ENCODE assay signal across 27 cellular contexts in the genomic region with DNA sequence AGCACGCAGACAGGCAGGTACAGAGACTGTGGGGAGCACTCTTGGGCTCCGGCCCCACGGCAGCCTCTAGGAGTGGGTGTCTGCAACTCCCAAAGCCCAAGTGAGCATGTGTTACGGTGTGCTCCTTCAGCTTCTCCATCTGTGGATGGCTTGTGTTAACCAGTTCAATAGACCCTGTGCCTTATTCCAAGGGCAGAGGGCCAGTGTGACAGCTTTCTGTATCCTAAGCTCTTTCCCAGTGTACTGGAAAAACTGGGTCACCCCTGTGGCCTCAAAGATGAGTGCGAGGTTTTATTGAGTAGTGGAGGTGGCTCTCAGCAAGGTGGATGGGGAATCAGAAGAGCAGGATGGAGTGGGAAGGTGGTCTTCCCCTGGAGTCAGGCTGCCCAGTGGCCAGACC.
"Had no signal": no experiment of that assay in that cellular context is flagged by ENCODE, and none has a peak within 500 bp of the region (broad histone marks: within the 10 kb centered on the region; RNA-seq: fewer than 3 reads in every experiment).

No MANE protein-coding gene starts in this region.

- ATAC-seq: mucosa of descending colon; naive thymus-derived CD4-positive, alpha-beta T cell; sciatic nerve had no signal

- DNase-seq: islet precursor cell; left ventricle myocardium inferior; mesendoderm; midbrain; mucosa of descending colon; naive thymus-derived CD4-positive, alpha-beta T cell; ovary; stimulated activated CD4-positive, alpha-beta T cell treated with anti-CD3 and anti-CD28 coated beads, Interleukin-12 subunit alpha, Interleukin-12 subunit beta, amount 100 ng/mL, for 4 hours; stimulated activated CD4-positive, alpha-beta T cell treated with anti-CD3 and anti-CD28 coated beads, Interleukin-15, amount 100 ng/mL, for 24 hours; stimulated activated CD4-positive, alpha-beta T cell treated with anti-CD3 and anti-CD28 coated beads, Interleukin-2, amount 100 ng/mL, for 24 hours; stimulated activated CD4-positive, alpha-beta T cell treated with anti-CD3 and anti-CD28 coated beads, Interleukin-4, amount 100 ng/mL, for 1 hour; stimulated activated naive CD4-positive, alpha-beta T cell; tibial artery; trophoblast cell; uterus had no signal

- H3K4me3 ChIP-seq: hepatocyte, left ventricle myocardium inferior, lung, mucosa of descending colon, ovary, right atrium auricular region, skin epidermis, suprapubic skin, thoracic aorta, tibial artery, uterus had no signal

- H3K36me3 Mint-ChIP-seq: naive thymus-derived CD4-positive, alpha-beta T cell; natural killer cell treated with Interleukin-12 subunit alpha and Interleukin-12 subunit beta and Interleukin-15 and Interleukin-18, amount 100 ng/mL, for 72 hours had no signal

- H3K9me3 ChIP-seq: left ventricle myocardium inferior, neutrophil, ovary, right atrium auricular region, suprapubic skin, thoracic aorta, tibial artery, uterus had no signal

- H3K27ac Mint-ChIP-seq: naive thymus-derived CD4-positive, alpha-beta T cell; natural killer cell treated with Interleukin-12 subunit alpha and Interleukin-12 subunit beta and Interleukin-15 and Interleukin-18, amount 100 ng/mL, for 72 hours; progenitor cell of endocrine pancreas; stimulated activated naive CD8-positive, alpha-beta T cell treated with anti-CD3 and anti-CD28 coated beads, Interleukin-15, Interleukin-2, amounts not matched to agents 100 ng/mL and 50 ng/mL, for 24 hours had no signal

- H3K27ac ChIP-seq: hepatocyte, left ventricle myocardium inferior, neutrophil, ovary, right atrium auricular region, skin epidermis, suprapubic skin, thoracic aorta, tibial artery, uterus had no signal

- H3K79me2 ChIP-seq: hepatocyte had no signal

- H3K4me1 ChIP-seq: left ventricle myocardium inferior, right atrium auricular region, suprapubic skin, tibial artery, uterus had no signal

- H3K4me1 Mint-ChIP-seq: naive thymus-derived CD4-positive, alpha-beta T cell had no signal

- H3K4me3 Mint-ChIP-seq: naive thymus-derived CD4-positive, alpha-beta T cell; natural killer cell treated with Interleukin-12 subunit alpha and Interleukin-12 subunit beta and Interleukin-15 and Interleukin-18, amount 100 ng/mL, for 72 hours; neural crest cell; stimulated activated naive CD8-positive, alpha-beta T cell treated with anti-CD3 and anti-CD28 coated beads, Interleukin-15, Interleukin-2, amounts not matched to agents 100 ng/mL and 50 ng/mL, for 24 hours had no signal

- H3K27me3 ChIP-seq: hepatocyte, neutrophil, ovary, right atrium auricular region, suprapubic skin, tibial artery, uterus had no signal

- H3K27me3 Mint-ChIP-seq: natural killer cell treated with Interleukin-12 subunit alpha and Interleukin-12 subunit beta and Interleukin-15 and Interleukin-18, amount 100 ng/mL, for 72 hours; progenitor cell of endocrine pancreas; stimulated activated naive CD8-positive, alpha-beta T cell treated with anti-CD3 and anti-CD28 coated beads, Interleukin-15, Interleukin-2, amounts not matched to agents 100 ng/mL and 50 ng/mL, for 24 hours had no signal

- H3K4me2 ChIP-seq: hepatocyte had no signal

- H3K9me3 Mint-ChIP-seq: neural crest cell had no signal

- H2AFZ ChIP-seq: hepatocyte had no signal

- H3K36me3 ChIP-seq: left ventricle myocardium inferior, neutrophil, ovary, right atrium auricular region, suprapubic skin, thoracic aorta, tibial artery, uterus had no signal
